In the genomic region with DNA sequence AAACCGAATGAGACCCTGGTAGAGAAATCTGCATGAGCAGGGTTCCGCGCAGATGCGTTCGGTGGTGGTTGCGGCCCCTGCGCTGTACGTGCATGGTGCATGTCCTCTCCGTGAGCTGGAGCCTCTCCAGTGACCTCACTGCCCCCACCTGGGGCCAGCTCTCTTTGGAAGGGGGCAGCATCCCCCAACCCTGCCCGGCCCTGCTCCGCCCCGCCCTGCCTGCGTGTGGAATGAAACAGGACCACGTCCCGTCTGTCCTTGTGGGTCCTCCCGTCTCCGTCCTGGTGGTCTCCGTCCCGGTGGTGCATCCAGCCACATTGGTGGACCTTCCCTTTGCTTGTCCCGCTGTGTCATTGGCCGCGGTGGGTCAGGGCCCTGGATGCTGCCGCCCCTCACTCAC, we compare ENCODE assay signal across 20 cellular contexts.
"Had no signal": no experiment of that assay in that cellular context is flagged by ENCODE, and none has a peak within 500 bp of the region (broad histone marks: within the 10 kb centered on the region; RNA-seq: fewer than 3 reads in every experiment).

No MANE protein-coding gene starts in this region.

- H3K9me3 ChIP-seq: MG63, SJCRH30 had no signal

- ATAC-seq: SK-N-SH treated with all-trans-retinoic acid at 6 μM for 48 hours had no signal

- DNase-seq: Karpas-422, KG1, MG63, NCI-H1092, NCI-H1436, NCI-H187, NCI-H2029, NCI-H2081 treated with DMSO at 0.1 percent for 48 hours, NCI-H2171, NCI-H226, NCI-H446, NCI-H510A, NCI-H524 treated with DMSO at 0.1 percent for 48 hours, NCI-H69, NCI-H774, RPMI8226, SHP77 treated with DMSO at 0.1 percent for 48 hours, SJCRH30 had no signal

- H3K36me3 ChIP-seq: MG63, SJCRH30 had no signal

- H3K4me3 ChIP-seq: MG63, SJCRH30 had no signal

- FAIRE-seq: RCC 7860 had no signal

- H3K27me3 ChIP-seq: MG63, SJCRH30 had no signal

- H3K27ac ChIP-seq: SJCRH30 had no signal

- H3K4me1 ChIP-seq: SJCRH30 had no signal
